In genomic region chr17:79843917-79844815, GRCh38 we compare ENCODE assay signal across 8 cellular contexts. TPM values are rescaled to one million over a fixed set of nuclear protein-coding genes. Genes with fewer than 3 reads are reported as not detected.
A peak's percentile ranks its signal among the peaks of the same experiment; 100 is the strongest.
DNase-seq lines count a peak whose midpoint lies in the region; ATAC-seq and TF ChIP-seq lines count a peak whose summit lies in the region.

No MANE protein-coding gene starts in this region.

- H3K4me3 Mint-ChIP-seq in activated T-helper 1 cell treated with anti-CD3 and anti-CD28 coated beads, Interleukin-12 subunit alpha, Interleukin-12 subunit beta, Interleukin-2, Interleukin-4 antibody, amounts not matched to agents 30 ng/mL and 10 ng/mL and 1 ng/mL, durations not matched to agents 14 hours and 24 hours and 36 hours = peak overlapping the region; percentile 69
- H3K4me3 Mint-ChIP-seq in progenitor cell of endocrine pancreas (ENCODE audit: low read depth) = peak overlapping the region; percentile 68

- TF ChIP-seq CTCF in C4-2B (conservative IDR thresholded peaks at IDR 0.05) (no peak), progenitor cell of endocrine pancreas (IDR thresholded peaks at IDR 0.05; ENCODE audit: unreplicated experiment) (no peak)

- ATAC-seq in left cardiac atrium = peak; percentile 73 to 79

- peak overlapping the region; percentile 56 for H3K9ac ChIP-seq in HUES6 (ENCODE audit: low read length)

- H3K27me3 ChIP-seq in HUES6 (ENCODE audit: control insufficient read depth, insufficient read depth, low read length) = peaks cover 86% of the 10 kb centered on the region

- H3K27ac Mint-ChIP-seq in activated T-helper 1 cell treated with anti-CD3 and anti-CD28 coated beads, Interleukin-12 subunit alpha, Interleukin-12 subunit beta, Interleukin-2, Interleukin-4 antibody, amounts not matched to agents 30 ng/mL and 10 ng/mL and 1 ng/mL, durations not matched to agents 14 hours and 24 hours and 36 hours = no peak overlapping the region
- no peak overlapping the region for H3K27ac Mint-ChIP-seq in progenitor cell of endocrine pancreas

- H3K4me1 Mint-ChIP-seq in activated T-helper 1 cell treated with anti-CD3 and anti-CD28 coated beads, Interleukin-12 subunit alpha, Interleukin-12 subunit beta, Interleukin-2, Interleukin-4 antibody, amounts not matched to agents 30 ng/mL and 10 ng/mL and 1 ng/mL, durations not matched to agents 14 hours and 24 hours and 36 hours (ENCODE audit: low read depth) = peaks cover 10% of the 10 kb centered on the region
- peaks cover 9% of the 10 kb centered on the region for H3K4me1 Mint-ChIP-seq in progenitor cell of endocrine pancreas (ENCODE audit: low read depth)

- H3K36me3 ChIP-seq in HUES6 (ENCODE audit: control insufficient read depth, insufficient read depth, low read length) = no peaks in the 10 kb centered on the region

- H3K4me1 ChIP-seq in HUES6 (ENCODE audit: control insufficient read depth, insufficient read depth, low read length) = peaks cover 24% of the 10 kb centered on the region

- H3K9me3 Mint-ChIP-seq in activated T-helper 1 cell treated with anti-CD3 and anti-CD28 coated beads, Interleukin-12 subunit alpha, Interleukin-12 subunit beta, Interleukin-2, Interleukin-4 antibody, amounts not matched to agents 30 ng/mL and 10 ng/mL and 1 ng/mL, durations not matched to agents 14 hours and 24 hours and 36 hours = no peaks in the 10 kb centered on the region
- no peaks in the 10 kb centered on the region for H3K9me3 Mint-ChIP-seq in progenitor cell of endocrine pancreas (ENCODE audit: low read depth)

- 0 out of 2 replicates have a peak, but pooled peaks cover 3% of the 10 kb centered on the region for H3K9me3 ChIP-seq in HUES6 (ENCODE audit: control insufficient read depth, insufficient read depth, low read depth, low read length)

- intact Hi-C loops in activated T-helper 1 cell treated with anti-CD3 and anti-CD28 coated beads, Interleukin-12 subunit alpha, Interleukin-12 subunit beta, Interleukin-2, Interleukin-4 antibody, amounts not matched to agents 30 ng/mL and 10 ng/mL and 1 ng/mL, durations not matched to agents 14 hours and 24 hours and 36 hours (cut with micrococcal nuclease) = loop anchor here (2.0 to 10.0 kb wide), 3 partner anchors 81 to 1551 kb away; partner anchors contain the start of genes BAHCC1 and CCDC40
- intact Hi-C loops in left cardiac atrium (cut with DNase I) = loop anchor here in 1 of 2 donors (5.0 kb wide), 1 partner anchor 47 kb away; the partner anchor contains the start of gene CBX8

- no peaks in the 10 kb centered on the region for H3K36me3 Mint-ChIP-seq in activated T-helper 1 cell treated with anti-CD3 and anti-CD28 coated beads, Interleukin-12 subunit alpha, Interleukin-12 subunit beta, Interleukin-2, Interleukin-4 antibody, amounts not matched to agents 30 ng/mL and 10 ng/mL and 1 ng/mL, durations not matched to agents 14 hours and 24 hours and 36 hours (ENCODE audit: low read depth)
- H3K36me3 Mint-ChIP-seq in progenitor cell of endocrine pancreas (ENCODE audit: insufficient read depth) = no peaks in the 10 kb centered on the region

- H3K27me3 Mint-ChIP-seq in activated T-helper 1 cell treated with anti-CD3 and anti-CD28 coated beads, Interleukin-12 subunit alpha, Interleukin-12 subunit beta, Interleukin-2, Interleukin-4 antibody, amounts not matched to agents 30 ng/mL and 10 ng/mL and 1 ng/mL, durations not matched to agents 14 hours and 24 hours and 36 hours (ENCODE audit: insufficient read depth) = peaks cover 49% of the 10 kb centered on the region
- H3K27me3 Mint-ChIP-seq in progenitor cell of endocrine pancreas = peaks cover 52% of the 10 kb centered on the region

- no peak for DNase-seq in activated T-helper 1 cell treated with anti-CD3 and anti-CD28 coated beads, Interleukin-12 subunit alpha, Interleukin-12 subunit beta, Interleukin-2, Interleukin-4 antibody, amounts not matched to agents 30 ng/mL and 10 ng/mL and 1 ng/mL, durations not matched to agents 14 hours and 24 hours and 36 hours (ENCODE audit: low spot score)
- peak; percentile 79 for DNase-seq in left cardiac atrium
- DNase-seq in progenitor cell of endocrine pancreas (ENCODE audit: low spot score, unreplicated experiment) = peak; percentile 46
- no peak for DNase-seq in NK-92 treated with Interleukin-12 subunit alpha and Interleukin-12 subunit beta, amount 100 ng/mL, for 24 hours (lab: John Stamatoyannopoulos, UW)
- DNase-seq in putamen (ENCODE audit: low spot score) = no peak
- no peak for DNase-seq in dedifferentiated amniotic fluid mesenchymal stem cell (ENCODE audit: extremely low spot score)

- peak overlapping the region; percentile 88 for H3K27ac ChIP-seq in C4-2B
- H3K27ac ChIP-seq in HUES6 (ENCODE audit: low read depth, low read length) = no peak overlapping the region

- peak overlapping the region; percentile 70 for H3K4me3 ChIP-seq in HUES6 (ENCODE audit: low read depth, low read length)

RNA-seq across cellular contexts. Expression of gene CBX4, which starts 4.9 kb away (rescaled TPM):
- total RNA-seq in activated T-helper 1 cell treated with anti-CD3 and anti-CD28 coated beads, Interleukin-12 subunit alpha, Interleukin-12 subunit beta, Interleukin-2, Interleukin-4 antibody, amounts not matched to agents 30 ng/mL and 10 ng/mL and 1 ng/mL, durations not matched to agents 14 hours and 24 hours and 36 hours = 22.4 and 23.8 TPM in 2 replicates
- total RNA-seq in left cardiac atrium = 10 to 100 TPM; 17.9 to 24.2 TPM
- total RNA-seq in progenitor cell of endocrine pancreas = 22.8 and 24.2 TPM in 2 replicates

RNA-seq across cellular contexts. Expression of gene CBX8, which starts 47.3 kb away (rescaled TPM):
- total RNA-seq in activated T-helper 1 cell treated with anti-CD3 and anti-CD28 coated beads, Interleukin-12 subunit alpha, Interleukin-12 subunit beta, Interleukin-2, Interleukin-4 antibody, amounts not matched to agents 30 ng/mL and 10 ng/mL and 1 ng/mL, durations not matched to agents 14 hours and 24 hours and 36 hours = 6.2 and 6.6 TPM in 2 replicates
- total RNA-seq in left cardiac atrium = 1 to 10 TPM; 4.1 to 5.9 TPM
- 21.7 and 23.1 TPM in 2 replicates for total RNA-seq in progenitor cell of endocrine pancreas

Comparison
In these comparisons a context has a peak if more than half of its experiments do, and no peak if none do; other contexts are left out.
1. DNase-seq: peak in left cardiac atrium (single experiment) and progenitor cell of endocrine pancreas (single experiment); none in activated T-helper 1 cell treated with anti-CD3 and anti-CD28 coated beads, Interleukin-12 subunit alpha, Interleukin-12 subunit beta, Interleukin-2, Interleukin-4 antibody, amounts not matched to agents 30 ng/mL and 10 ng/mL and 1 ng/mL, durations not matched to agents 14 hours and 24 hours and 36 hours (single experiment), NK-92 treated with Interleukin-12 subunit alpha and Interleukin-12 subunit beta, amount 100 ng/mL, for 24 hours (single experiment), putamen (single experiment) and dedifferentiated amniotic fluid mesenchymal stem cell (single experiment).